1 cellular context compared by ENCODE assay signal in the genomic region with DNA sequence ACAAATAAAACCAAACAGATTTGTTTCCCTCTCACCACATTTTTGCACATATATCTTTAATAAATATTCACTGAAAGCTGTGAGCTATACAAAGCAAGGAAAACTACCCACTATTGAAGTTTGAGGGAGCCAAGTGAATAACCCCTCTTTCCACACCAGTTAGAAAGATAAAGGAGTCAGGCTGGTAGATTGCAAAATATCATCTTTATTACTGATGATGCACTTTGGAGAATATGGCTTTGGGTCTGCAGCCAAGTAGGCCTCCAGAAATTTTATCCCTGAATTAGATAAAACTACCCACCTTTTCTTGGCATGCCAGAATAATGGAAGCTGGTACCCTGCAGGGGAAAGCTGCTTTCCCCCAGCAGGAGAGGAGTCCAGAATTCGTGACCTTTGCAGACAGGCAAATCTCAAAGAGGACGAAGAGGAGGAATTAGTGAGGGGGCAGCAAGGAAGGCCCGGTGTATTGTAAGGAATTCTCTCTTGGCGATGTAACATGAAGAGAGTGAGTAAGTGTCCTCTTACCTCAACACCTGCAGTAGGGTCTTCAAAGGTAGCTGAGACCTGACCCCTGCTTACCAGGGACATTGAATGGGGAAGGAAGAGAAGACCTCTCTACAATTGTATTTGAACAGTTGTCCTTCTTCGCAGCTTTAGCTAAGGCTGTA.
TF ChIP-seq lines count a peak whose summit lies in the region.

No MANE protein-coding gene starts in this region.

TF ChIP-seq in endothelial cell of umbilical vein, 7 proteins besides CTCF, POLR2A, EP300 and RAD21 (continued from another document):
- TF ChIP-seq MYC (IDR thresholded peaks at IDR 0.05; ENCODE audit: low read depth, low read length) (no peak), FOS (IDR thresholded peaks at IDR 0.05; ENCODE audit: borderline replicate concordance, insufficient read depth, low read length) (no peak), EZH2 (IDR thresholded peaks at IDR 0.05; ENCODE audit: borderline replicate concordance, low read depth, low read length, severe bottlenecking) (no peak), JUN (IDR thresholded peaks at IDR 0.05; ENCODE audit: borderline replicate concordance, insufficient read depth, insufficient read length, low read depth) (no peak)
- TF ChIP-seq, protein P1, sequence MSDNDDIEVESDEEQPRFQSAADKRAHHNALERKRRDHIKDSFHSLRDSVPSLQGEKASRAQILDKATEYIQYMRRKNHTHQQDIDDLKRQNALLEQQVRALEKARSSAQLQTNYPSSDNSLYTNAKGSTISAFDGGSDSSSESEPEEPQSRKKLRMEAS (IDR thresholded peaks at IDR 0.05; ENCODE audit: insufficient read depth, insufficient read length) = no peak
